ENCODE assay signal across 34 cellular contexts in genomic region chr6:25907475-25908014, GRCh38. TPM values are rescaled to one million over a fixed set of nuclear protein-coding genes. Genes with fewer than 3 reads are reported as not detected.
"Had no signal": no experiment of that assay in that cellular context is flagged by ENCODE, and none has a peak within 500 bp of the region (broad histone marks: within the 10 kb centered on the region; RNA-seq: fewer than 3 reads in every experiment).

No MANE protein-coding gene starts in this region.

- H3K4me3 ChIP-seq: gastrocnemius medialis, smooth muscle cell, stomach, thyroid gland, vagina had no signal

- H3K27me3 ChIP-seq: gastrocnemius medialis, thyroid gland, vagina had no signal

- H3K4me2 ChIP-seq: smooth muscle cell had no signal

- H3K9me3 ChIP-seq: gastrocnemius medialis, stomach, thyroid gland, vagina had no signal

- DNase-seq: effector CD8-positive, alpha-beta T cell; endodermal cell; foreskin fibroblast; gastrocnemius medialis; head of caudate nucleus; mesendoderm; natural killer cell; occipital lobe; stimulated activated CD4-positive, alpha-beta T cell treated with anti-CD3 and anti-CD28 coated beads, Interleukin-12 subunit alpha, Interleukin-12 subunit beta, amount 100 ng/mL, for 4 hours; stimulated activated CD4-positive, alpha-beta T cell treated with anti-CD3 and anti-CD28 coated beads, Interleukin-1b, Interleukin-23, amount 100 ng/mL, for 48 hours; stimulated activated CD4-positive, alpha-beta T cell treated with anti-CD3 and anti-CD28 coated beads, Interleukin-4, amount 100 ng/mL, for 1 hour; stimulated activated naive CD4-positive, alpha-beta T cell treated with Interleukin-2 at 50 U/mL for 16 hours; stomach; thyroid gland; trophoblast cell had no signal

- H3K79me2 ChIP-seq: parathyroid adenoma had no signal

- H3K9me3 Mint-ChIP-seq: dendritic cell treated with granulocyte-macrophage colony-stimulating factor and Interleukin-4, amounts not matched to agents 40 ng/mL and 50 ng/mL, for 4 days; endodermal cell; natural killer cell; stimulated activated effector memory CD8-positive, alpha-beta T cell treated with anti-CD3 and anti-CD28 coated beads, Interleukin-12 subunit alpha, Interleukin-12 subunit beta, amount 100 ng/mL, for 72 hours had no signal

- H3K9ac ChIP-seq: parathyroid adenoma had no signal

- FAIRE-seq: colon, keratinocyte had no signal

- H3K27ac ChIP-seq: epithelial cell of prostate, gastrocnemius medialis, parathyroid adenoma, stomach, thyroid gland, vagina had no signal

- ATAC-seq: esophagus mucosa; gastrocnemius medialis; natural killer cell; sciatic nerve; stimulated activated effector memory CD8-positive, alpha-beta T cell treated with anti-CD3 and anti-CD28 coated beads, Interleukin-12 subunit alpha, Interleukin-12 subunit beta, amount 100 ng/mL, for 72 hours had no signal

- H3K27ac Mint-ChIP-seq: dendritic cell treated with granulocyte-macrophage colony-stimulating factor and Interleukin-4, amounts not matched to agents 40 ng/mL and 50 ng/mL, for 4 days; endodermal cell; natural killer cell; progenitor cell of endocrine pancreas; stimulated activated effector memory CD8-positive, alpha-beta T cell treated with anti-CD3 and anti-CD28 coated beads, Interleukin-12 subunit alpha, Interleukin-12 subunit beta, amount 100 ng/mL, for 72 hours had no signal

- H3K36me3 ChIP-seq: gastrocnemius medialis, stomach, thyroid gland, vagina had no signal

- H3K4me1 ChIP-seq: gastrocnemius medialis, parathyroid adenoma, stomach, thyroid gland, vagina had no signal

- H2AFZ ChIP-seq: parathyroid adenoma had no signal

- H3K36me3 Mint-ChIP-seq: natural killer cell; stimulated activated effector memory CD8-positive, alpha-beta T cell treated with anti-CD3 and anti-CD28 coated beads, Interleukin-12 subunit alpha, Interleukin-12 subunit beta, amount 100 ng/mL, for 72 hours had no signal

RNA-seq across cellular contexts. Expression of gene SLC17A2, which starts 22.9 kb away (rescaled TPM):
- total RNA-seq: endodermal cell, esophagus mucosa, glomerular endothelial cell, lower leg skin, lung microvascular endothelial cell, natural killer cell, occipital lobe, progenitor cell of endocrine pancreas, sciatic nerve, smooth muscle cell, stomach, subcutaneous adipose tissue, temporal lobe, thyroid gland, ureter, vagina had no signal
- polyA plus RNA-seq: keratinocyte, neural cell, smooth muscle cell, stomach had no signal

RNA-seq across cellular contexts. Expression of gene SLC17A3, which starts 33.5 kb away (rescaled TPM):
- total RNA-seq: endodermal cell, esophagus mucosa, glomerular endothelial cell, lower leg skin, lung microvascular endothelial cell, myocyte, occipital lobe, sciatic nerve, smooth muscle cell, stomach, subcutaneous adipose tissue, temporal lobe, thyroid gland, ureter, vagina had no signal
- polyA plus RNA-seq: keratinocyte, neural cell, smooth muscle cell, stomach had no signal

RNA-seq across cellular contexts. Expression of gene TRIM38, which starts 55.1 kb away (rescaled TPM):
- polyA plus RNA-seq: neural cell had no signal
